Comparison of ENCODE assay signal across 24 cellular contexts in the genomic region with DNA sequence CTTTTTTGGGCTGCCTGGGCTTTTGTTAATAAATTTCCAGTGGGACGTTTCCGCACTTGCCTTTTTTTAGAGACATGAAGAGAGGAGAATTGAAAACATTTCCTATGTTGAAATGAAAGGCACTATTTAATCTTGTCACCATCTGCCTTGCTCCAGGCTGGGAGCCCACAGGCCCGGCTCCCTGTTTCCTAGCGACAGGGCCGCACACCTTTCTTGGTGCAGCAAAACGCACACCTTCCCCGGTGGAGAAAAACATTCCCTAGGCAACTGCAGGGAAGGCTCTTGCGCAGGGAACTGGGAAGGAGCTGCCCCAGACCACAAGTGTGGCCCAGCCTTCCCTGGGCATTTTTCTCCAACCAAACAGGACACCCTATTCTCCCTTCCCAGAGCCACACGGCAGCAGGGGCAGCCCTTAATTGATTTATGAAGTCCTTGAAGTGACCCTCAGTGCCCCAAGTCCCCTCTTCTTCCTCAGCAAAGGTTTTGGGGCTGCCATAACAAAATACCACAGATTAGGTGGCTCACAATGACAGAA.
A peak's percentile ranks its signal among the peaks of the same experiment; 100 is the strongest.
DNase-seq lines count a peak whose midpoint lies in the region; ATAC-seq and TF ChIP-seq lines count a peak whose summit lies in the region.
"Had no signal": no experiment of that assay in that cellular context is flagged by ENCODE, and none has a peak within 500 bp of the region (broad histone marks: within the 10 kb centered on the region; RNA-seq: fewer than 3 reads in every experiment).

No MANE protein-coding gene starts in this region.

- H4K91ac ChIP-seq in IMR-90 (ENCODE audit: insufficient read depth, low read depth, low read length), result no peak overlapping the region

- H3K18ac ChIP-seq in IMR-90 (ENCODE audit: low read depth, low read length), result no peak overlapping the region

- H3K4me2 ChIP-seq in IMR-90 (ENCODE audit: low read depth, low read length) (no peak overlapping the region), osteoblast (ENCODE audit: insufficient read depth, low read length) (no peak overlapping the region)
- H3K4me2 ChIP-seq: A549, GM23338 had no signal

- intact Hi-C loops in IMR-90 (cut with micrococcal nuclease), result no loop called here

- H2BK120ac ChIP-seq in IMR-90 (ENCODE audit: low read depth, low read length), result no peak overlapping the region

- H2BK15ac ChIP-seq in IMR-90 (ENCODE audit: low read depth, low read length), result no peak overlapping the region

- no peak for TF ChIP-seq RAD21 in IMR-90 (IDR thresholded peaks at IDR 0.05; ENCODE audit: low read length)

- no peak overlapping the region for H4K5ac ChIP-seq in IMR-90 (ENCODE audit: low read depth, low read length)

- H3K9ac ChIP-seq in IMR-90 (ENCODE audit: low read depth, low read length), result no peak overlapping the region

- H3K23ac ChIP-seq in IMR-90 (ENCODE audit: low read depth, low read length), result no peak overlapping the region

- dilution Hi-C loops in IMR-90 (cut with HindIII; ENCODE audit: low sequenced_read_pairs, unreplicated experiment), result no loop called here

- H3K27ac ChIP-seq in IMR-90 (ENCODE audit: insufficient read depth, low read length) (no peak overlapping the region), osteoblast (ENCODE audit: low read depth, low read length) (no peak overlapping the region)
- H3K27ac ChIP-seq: A549, RWPE1 had no signal

- no peak for TF ChIP-seq POLR2A in IMR-90 (IDR thresholded peaks at IDR 0.05; ENCODE audit: low read depth, low read length)

- BruUV-seq in IMR-90 (replicated peaks; lab: Mats Ljungman, UMichigan), result no TSS peak

- no peaks in the 10 kb centered on the region for H3K4me1 ChIP-seq in IMR-90 (ENCODE audit: control insufficient read depth, insufficient read depth, low read length)
- H3K4me1 ChIP-seq in osteoblast (ENCODE audit: insufficient read depth, low read length), result no peaks in the 10 kb centered on the region
- H3K4me1 ChIP-seq: A549 had no signal

- peak; percentile 16 for DNase-seq in NCI-H748 (lab: John Stamatoyannopoulos, UW; ENCODE audit: unreplicated experiment)
- no peak for DNase-seq in NCI-H748 treated with DMSO at 0.1 percent for 48 hours (lab: John Stamatoyannopoulos, UW)
- peak; percentile 8 for DNase-seq in COLO668 (lab: John Stamatoyannopoulos, UW; ENCODE audit: unreplicated experiment)
- no peak for DNase-seq in IMR-90
- DNase-seq in osteoblast (ENCODE audit: insufficient read length, low spot score, missing footprints), result peak; percentile 18
- no peak for DNase-seq in stimulated activated CD8-positive, alpha-beta memory T cell treated with anti-CD3 and anti-CD28 coated beads, Interleukin-4, amount 100 ng/mL, for 48 hours
- DNase-seq: AML-193; Calu3; CD8-positive, alpha-beta T cell; H9; Karpas-422; NCI-H1092; NCI-H1417 treated with DMSO at 0.1 percent for 48 hours; NCI-H187 treated with DMSO at 0.1 percent for 48 hours; NCI-H2107; NCI-H510A; NCI-H69; SHP77; T-cell had no signal

- CTCF ChIA-PET in IMR-90 (lab: Yijun Ruan, JAX), result no interaction called here

- no peak overlapping the region for H2BK5ac ChIP-seq in IMR-90 (ENCODE audit: low read depth, low read length, poor library complexity, severe bottlenecking)

- no peak overlapping the region for H3K4ac ChIP-seq in IMR-90 (ENCODE audit: low read depth, low read length)

- no peak for TF ChIP-seq CTCF in IMR-90 (conservative IDR thresholded peaks at IDR 0.05; ENCODE audit: low read depth, low read length)
- no peak for TF ChIP-seq CTCF in osteoblast (IDR thresholded peaks at IDR 0.05; ENCODE audit: extremely low read depth, low read depth, low read length)

- H3K36me3 ChIP-seq in IMR-90 (ENCODE audit: control insufficient read depth, insufficient read depth, low read length), result no peaks in the 10 kb centered on the region
- H3K36me3 ChIP-seq in osteoblast (ENCODE audit: insufficient read depth, low read length), result no peaks in the 10 kb centered on the region

- H3K79me1 ChIP-seq in IMR-90 (ENCODE audit: low read depth in 1 of 2, low read length in 2 of 2), result no peaks in the 10 kb centered on the region

- H3K79me2 ChIP-seq in osteoblast (ENCODE audit: insufficient read depth, low read length), result no peaks in the 10 kb centered on the region

- H2AK5ac ChIP-seq in IMR-90 (ENCODE audit: low read depth, low read length), result no peak overlapping the region

- in situ Hi-C loops in IMR-90 (cut with MboI; ENCODE audit: low sequenced_read_pairs), result no loop called here

- H2AK9ac ChIP-seq in IMR-90 (replicated peaks; ENCODE audit: low read depth, low read length, poor library complexity), result no peak overlapping the region

- WGBS in IMR-90 (ENCODE audit: extremely low coverage in 2 of 2, insufficient read length in 1 of 2), 2 experiments, result no CpG with 5 or more reads among the region's 9 CpGs

- H3K56ac ChIP-seq in IMR-90 (ENCODE audit: extremely low read depth, insufficient read depth, low read length), result no peak overlapping the region

- H2BK20ac ChIP-seq in IMR-90 (ENCODE audit: low read depth, low read length), result no peak overlapping the region

- no peaks in the 10 kb centered on the region for H4K20me1 ChIP-seq in IMR-90 (ENCODE audit: insufficient read depth, low read length)
- H4K20me1 ChIP-seq in osteoblast (ENCODE audit: insufficient read depth, low read length), result no peaks in the 10 kb centered on the region

- H3K9me1 ChIP-seq in IMR-90 (ENCODE audit: insufficient read depth, low read length), result no peaks in the 10 kb centered on the region; the same call in 1 of the 2 replicates

- H3K14ac ChIP-seq in IMR-90 (replicated peaks; ENCODE audit: low read depth, low read length), result no peak overlapping the region

- POLR2A ChIA-PET in IMR-90 (lab: Charles Lee; ENCODE audit: unreplicated experiment), result no interaction called here

- ATAC-seq in IMR-90 (ENCODE audit: low read depth) (no peak), GM19328 (IDR thresholded peaks at IDR 0.05; ENCODE audit: unreplicated experiment) (no peak)
- ATAC-seq: A549; CD8-positive, alpha-beta T cell; GM23338; Panc1; T-cell had no signal

- peak overlapping the region; percentile 29 for H2AFZ ChIP-seq in IMR-90 (replicated peaks; ENCODE audit: low read length, poor library complexity)
- H2AFZ ChIP-seq in osteoblast (ENCODE audit: low read length), result no peak overlapping the region
- H2AFZ ChIP-seq: GM23338 had no signal

- H3K4me3 ChIP-seq in IMR-90 (ENCODE audit: insufficient read depth, low read depth, low read length) (no peak overlapping the region), osteoblast (ENCODE audit: insufficient read depth, low read length) (no peak overlapping the region)
- H3K4me3 ChIP-seq: A549, GM23338 had no signal

- no peaks in the 10 kb centered on the region; the same call in 1 of the 2 replicates for H3K9me3 ChIP-seq in IMR-90 (ENCODE audit: control insufficient read depth, insufficient read depth, low read length)
- no peaks in the 10 kb centered on the region for H3K9me3 ChIP-seq in osteoblast (ENCODE audit: low read depth, low read length)
- H3K9me3 ChIP-seq: A549 had no signal

- no peak overlapping the region for H4K8ac ChIP-seq in IMR-90 (ENCODE audit: low read depth in 2 of 2, low read length in 2 of 2)

- H3K27me3 ChIP-seq in IMR-90 (ENCODE audit: control insufficient read depth, insufficient read depth, low read length), result peaks cover 22% of the 10 kb centered on the region
- H3K27me3 ChIP-seq in osteoblast (ENCODE audit: insufficient read depth, low read length), result peaks cover 42% of the 10 kb centered on the region

TF ChIP-seq in IMR-90, 13 proteins besides CTCF, POLR2A, EP300 and RAD21:
- TF ChIP-seq MAFK (IDR thresholded peaks at IDR 0.05; ENCODE audit: low read depth, low read length), result no peak
- TF ChIP-seq, protein P1, sequence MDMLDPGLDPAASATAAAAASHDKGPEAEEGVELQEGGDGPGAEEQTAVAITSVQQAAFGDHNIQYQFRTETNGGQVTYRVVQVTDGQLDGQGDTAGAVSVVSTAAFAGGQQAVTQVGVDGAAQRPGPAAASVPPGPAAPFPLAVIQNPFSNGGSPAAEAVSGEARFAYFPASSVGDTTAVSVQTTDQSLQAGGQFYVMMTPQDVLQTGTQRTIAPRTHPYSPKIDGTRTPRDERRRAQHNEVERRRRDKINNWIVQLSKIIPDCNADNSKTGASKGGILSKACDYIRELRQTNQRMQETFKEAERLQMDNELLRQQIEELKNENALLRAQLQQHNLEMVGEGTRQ (IDR thresholded peaks at IDR 0.05; ENCODE audit: low read depth, low read length), result no peak
- TF ChIP-seq CHD1 (IDR thresholded peaks at IDR 0.05; ENCODE audit: low read depth, low read length), result no peak
- TF ChIP-seq FOS (IDR thresholded peaks at IDR 0.05; ENCODE audit: low read depth, low read length), result no peak
- no peak for TF ChIP-seq MAZ (IDR thresholded peaks at IDR 0.05; ENCODE audit: borderline replicate concordance, low read depth, low read length)
- no peak for TF ChIP-seq RCOR1 (IDR thresholded peaks at IDR 0.05; ENCODE audit: insufficient replicate concordance, low read length)
- TF ChIP-seq BHLHE40 (IDR thresholded peaks at IDR 0.05; ENCODE audit: low read depth, low read length), result no peak
- no peak for TF ChIP-seq CEBPB (IDR thresholded peaks at IDR 0.05; ENCODE audit: low read depth, low read length)

Comparison
In these comparisons a context has a peak if more than half of its experiments do, and no peak if none do; other contexts are left out.
1. DNase-seq: peak in NCI-H748 (single experiment), COLO668 (single experiment) and osteoblast (single experiment); none in NCI-H748 treated with DMSO at 0.1 percent for 48 hours (single experiment), IMR-90 (single experiment) and stimulated activated CD8-positive, alpha-beta memory T cell treated with anti-CD3 and anti-CD28 coated beads, Interleukin-4, amount 100 ng/mL, for 48 hours (single experiment).